8 cellular contexts compared by ENCODE assay signal in genomic region chr7:108002726-108003590, GRCh38. TPM values are rescaled to one million over a fixed set of nuclear protein-coding genes. Genes with fewer than 3 reads are reported as not detected.
DNase-seq lines count a peak whose midpoint lies in the region; ATAC-seq and TF ChIP-seq lines count a peak whose summit lies in the region.

TSS of gene LAMB1 (minus strand) at chr7:108003161. CDS start at chr7:108002885, 276 bp downstream.

- H3K4me1 Mint-ChIP-seq in stimulated activated naive CD8-positive, alpha-beta T cell treated with anti-CD3 and anti-CD28 coated beads, Interleukin-15, Interleukin-2, amounts not matched to agents 100 ng/mL and 50 ng/mL, for 24 hours (ENCODE audit: low read depth), result peaks cover 19% of the 10 kb centered on the region

- in situ Hi-C loops in HAP-1 (cut with MboI; ENCODE audit: low sequenced_read_pairs), result no loop called here

- peak within 1 kb of the TSS; percentile 51 for H3K27ac ChIP-seq in SJSA1
- peak within 1 kb of the TSS in 49 of 59 donors; percentile 11 to 83 (median 59) for H3K27ac ChIP-seq in dorsolateral prefrontal cortex
- peak within 1 kb of the TSS; percentile 63 to 83 for H3K27ac ChIP-seq in left lung

- TF ChIP-seq CTCF in AG09309 (IDR thresholded peaks at IDR 0.05; ENCODE audit: control insufficient read depth, insufficient read depth, low read depth, low read length, missing control alignments) (no peak), dorsolateral prefrontal cortex (IDR thresholded peaks at IDR 0.05 in 54 of 56, conservative IDR thresholded peaks at IDR 0.05 in 2 of 56; ENCODE audit: low read depth in 1 of 56, partially characterized antibody in 56 of 56) (no peak), left lung (IDR thresholded peaks at IDR 0.05) (no peak)

- no peaks in the 10 kb centered on the region for H3K36me3 Mint-ChIP-seq in stimulated activated naive CD8-positive, alpha-beta T cell treated with anti-CD3 and anti-CD28 coated beads, Interleukin-15, Interleukin-2, amounts not matched to agents 100 ng/mL and 50 ng/mL, for 24 hours (ENCODE audit: low read depth)

- H3K36me3 ChIP-seq in HAP-1 (replicated peaks), result peaks cover 10% of the 10 kb centered on the region
- peaks cover 43% of the 10 kb centered on the region for H3K36me3 ChIP-seq in SJSA1
- no peaks in the 10 kb centered on the region for H3K36me3 ChIP-seq in left lung

- DNase-seq in AG09309 (ENCODE audit: low read depth) (no peak), HAP-1 (ENCODE audit: low spot score in 2 of 2) (peak; percentile 77 to 88), SJSA1 (ENCODE audit: low read depth in 1 of 2, low spot score in 2 of 2) (peak; percentile 90 to 91), dorsolateral prefrontal cortex (peak in 6 of 10 donors; percentile 25 to 51 (median 42)), left lung (peak; percentile 71 to 80), Ammon's horn (ENCODE audit: low spot score) (no peak), NCI-H128 (lab: John Stamatoyannopoulos, UW; ENCODE audit: unreplicated experiment) (no peak)

- H3K4me1 ChIP-seq in HAP-1, result peaks cover 14% of the 10 kb centered on the region
- peaks cover 54% of the 10 kb centered on the region for H3K4me1 ChIP-seq in SJSA1 (replicated peaks)
- peaks cover 16 to 25% of the 10 kb centered on the region in 2 donors for H3K4me1 ChIP-seq in left lung

- peak within 1 kb of the TSS; percentile 73 for H3K4me3 Mint-ChIP-seq in stimulated activated naive CD8-positive, alpha-beta T cell treated with anti-CD3 and anti-CD28 coated beads, Interleukin-15, Interleukin-2, amounts not matched to agents 100 ng/mL and 50 ng/mL, for 24 hours

- H3K27me3 Mint-ChIP-seq in stimulated activated naive CD8-positive, alpha-beta T cell treated with anti-CD3 and anti-CD28 coated beads, Interleukin-15, Interleukin-2, amounts not matched to agents 100 ng/mL and 50 ng/mL, for 24 hours, result peaks cover 85% of the 10 kb centered on the region

- H3K4me3 ChIP-seq in AG09309 (ENCODE audit: control insufficient read depth, low read depth, low read length) (peak within 1 kb of the TSS; percentile 78), HAP-1 (peak within 1 kb of the TSS; percentile 63), SJSA1 (peak within 1 kb of the TSS; percentile 58), dorsolateral prefrontal cortex (peak within 1 kb of the TSS; percentile 43 to 77 (median 64)), left lung (peak within 1 kb of the TSS; percentile 43 to 53)

- H3K9me3 ChIP-seq in HAP-1 (no peaks in the 10 kb centered on the region; the same call in 1 of the 2 replicates), SJSA1 (replicated peaks) (no peaks in the 10 kb centered on the region), left lung (no peaks in the 10 kb centered on the region)

- no peaks in the 10 kb centered on the region for H3K9me3 Mint-ChIP-seq in stimulated activated naive CD8-positive, alpha-beta T cell treated with anti-CD3 and anti-CD28 coated beads, Interleukin-15, Interleukin-2, amounts not matched to agents 100 ng/mL and 50 ng/mL, for 24 hours

- H3K27me3 ChIP-seq in HAP-1 (ENCODE audit: low read depth) (peaks cover 9% of the 10 kb centered on the region), SJSA1 (replicated peaks) (no peaks in the 10 kb centered on the region), dorsolateral prefrontal cortex (peaks cover 0 to 61% (median 20%) of the 10 kb centered on the region in 45 donors), left lung (peaks cover 32 to 70% of the 10 kb centered on the region in 2 donors)

- intact Hi-C loops in dorsolateral prefrontal cortex (cut with DNase I), result no loop called here
- intact Hi-C loops in left lung (cut with DNase I), result no loop called here

- no peak within 1 kb of the TSS for H3K27ac Mint-ChIP-seq in stimulated activated naive CD8-positive, alpha-beta T cell treated with anti-CD3 and anti-CD28 coated beads, Interleukin-15, Interleukin-2, amounts not matched to agents 100 ng/mL and 50 ng/mL, for 24 hours

- ATAC-seq in left lung, result peak; percentile 77

RNA-seq across cellular contexts. Expression of gene LAMB1, which starts in this region (rescaled TPM):
- 110 and 136 TPM in 2 replicates for total RNA-seq in SJSA1 (2014; rRNA removed; shearing (Covaris generic))
- 10 to 100 TPM in 119 of 120 experiments, 1 to 10 TPM in 1; 8.8 to 99.3 (median 36.8) TPM for total RNA-seq in dorsolateral prefrontal cortex
- 100 to 1,000 TPM; 175 to 187 TPM for total RNA-seq in left lung

Comparison
In these comparisons a context has a peak if more than half of its experiments do, and no peak if none do; other contexts are left out.
1. DNase-seq: peak in HAP-1 (2 of 2), SJSA1 (2 of 2), dorsolateral prefrontal cortex (6 of 10) and left lung (2 of 2); none in AG09309 (single experiment), Ammon's horn (single experiment) and NCI-H128 (single experiment).
2. Peak in every context shown above with its lines, with median percentiles within 50 percentile points of each other: H3K4me3 ChIP-seq and H3K27ac ChIP-seq.